8 cellular contexts compared by ENCODE assay signal in the genomic region with DNA sequence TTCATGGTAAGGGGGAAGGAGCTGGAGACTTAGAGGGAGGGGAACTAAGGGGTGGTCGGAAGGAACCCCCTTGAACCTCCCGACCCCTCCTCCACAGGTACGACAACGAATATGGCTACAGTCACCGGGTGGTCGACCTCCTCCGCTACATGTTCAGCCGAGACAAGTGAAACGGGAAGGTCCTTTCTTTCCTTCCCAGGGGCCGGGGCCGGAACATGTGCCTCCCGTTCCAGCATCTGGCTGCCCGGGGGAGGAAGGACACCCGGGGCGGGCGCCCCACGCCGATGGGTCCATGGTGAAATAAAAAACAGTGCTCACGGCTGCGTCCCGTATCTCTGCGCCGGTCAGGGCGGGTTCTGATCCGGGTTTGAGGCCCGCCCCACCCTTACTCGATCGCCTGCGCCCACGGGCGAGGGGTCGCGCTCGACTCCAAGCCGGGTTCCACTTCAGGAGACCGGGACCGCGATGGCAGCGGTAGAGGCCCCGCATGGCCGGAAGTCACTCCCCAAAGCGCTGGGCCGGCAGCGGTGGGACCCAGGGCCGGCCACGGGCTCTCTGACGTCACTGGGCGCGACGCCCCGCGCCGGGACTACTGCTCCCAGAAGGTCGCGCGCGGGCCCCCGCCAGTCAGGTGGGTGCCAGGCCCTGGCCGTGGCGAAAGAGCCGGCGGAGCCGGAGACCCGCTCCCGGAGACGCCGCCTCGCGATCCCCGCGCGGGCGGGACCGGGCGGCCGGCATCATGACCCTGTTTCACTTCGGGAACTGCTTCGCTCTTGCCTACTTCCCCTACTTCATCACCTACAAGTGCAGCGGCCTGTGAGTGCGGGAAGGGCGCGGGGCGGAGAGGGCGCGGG. TPM values are rescaled to one million over a fixed set of nuclear protein-coding genes. Genes with fewer than 3 reads are reported as not detected.
DNase-seq lines count a peak whose midpoint lies in the region; FAIRE-seq and TF ChIP-seq lines count a peak whose summit lies in the region.

Gene TMEM147 (plus strand): TSS at position 626 of the 854 bp plus-strand sequence. CDS start 114 bp downstream, at position 740.

- in situ Hi-C loops in SK-MEL-5 (cut with HindIII; ENCODE audit: low pct_unique_long_range_greater_than_20kb, low sequenced_read_pairs), result no loop called here

- H3K36me3 ChIP-seq in MM.1S (replicated peaks; ENCODE audit: insufficient read depth, low read length) (no peaks in the 10 kb centered on the region), neutrophil (no peaks in the 10 kb centered on the region)

- H3K79me2 ChIP-seq in MM.1S (ENCODE audit: low read length), result peaks cover 30% of the 10 kb centered on the region

- peak within 1 kb of the TSS; percentile 93 for H3K4me2 ChIP-seq in MM.1S (ENCODE audit: low read depth, low read length)

- TF ChIP-seq CTCF in MM.1S (IDR thresholded peaks at IDR 0.05; ENCODE audit: low read length) (no peak), neutrophil (IDR thresholded peaks at IDR 0.05) (no peak), subcutaneous adipose tissue (IDR thresholded peaks at IDR 0.05; ENCODE audit: low read depth) (no peak)

- H3K9ac ChIP-seq in MM.1S (ENCODE audit: low read length), result peak within 1 kb of the TSS; percentile 90

- H3K9me3 ChIP-seq in MM.1S (replicated peaks; ENCODE audit: insufficient read depth, low read length) (no peaks in the 10 kb centered on the region), neutrophil (no peaks in the 10 kb centered on the region)

- peak; percentile 78 for TF ChIP-seq POLR2A in H54 (IDR thresholded peaks at IDR 0.05; ENCODE audit: low read depth, low read length)

- H3F3A ChIP-seq in MM.1S (ENCODE audit: insufficient read depth, low read length), result no peaks in the 10 kb centered on the region

- FAIRE-seq in H54 (lab: Jason Lieb, UNC), result no peak
- no peak for FAIRE-seq in frontal cortex (lab: Jason Lieb, UNC)

- no peaks in the 10 kb centered on the region for H3K9me2 ChIP-seq in MM.1S (replicated peaks; ENCODE audit: insufficient read depth, low read length)

- peak within 1 kb of the TSS; percentile 96 for H2AFZ ChIP-seq in MM.1S (ENCODE audit: low read length)

- peak; percentile 89 for DNase-seq in EH (ENCODE audit: low read depth)
- peak; percentile 100 for DNase-seq in H54 (ENCODE audit: insufficient read length, low spot score)
- DNase-seq in MM.1S, result peak; percentile 89
- DNase-seq in SK-MEL-5 (ENCODE audit: low read depth, low spot score), result peak; percentile 86
- DNase-seq in activated naive CD4-positive, alpha-beta T cell treated with Interleukin-2 at 50 U/mL for 16 hours, result peak; percentile 83
- peak; percentile 99 to 100 for DNase-seq in frontal cortex (ENCODE audit: low spot score in 2 of 2)

- H3K27me3 ChIP-seq in MM.1S (replicated peaks; ENCODE audit: insufficient read depth, low read length), result no peaks in the 10 kb centered on the region
- no peaks in the 10 kb centered on the region for H3K27me3 ChIP-seq in neutrophil

- peaks cover 11% of the 10 kb centered on the region for H3K4me1 ChIP-seq in MM.1S (ENCODE audit: low read length)
- peaks cover 15 to 16% of the 10 kb centered on the region in 2 experiments for H3K4me1 ChIP-seq in neutrophil (ENCODE audit: control insufficient read depth in 1 of 2, insufficient read depth in 1 of 2, low read depth in 1 of 2, low read length in 1 of 2)

- peak within 1 kb of the TSS; percentile 17; the same call in 1 of the 2 replicates for H3K27ac ChIP-seq in MM.1S (ENCODE audit: low read length)
- H3K27ac ChIP-seq in neutrophil, result peak within 1 kb of the TSS; percentile 59

- no peaks in the 10 kb centered on the region for H4K20me1 ChIP-seq in MM.1S (ENCODE audit: insufficient read depth, low read length)

- H3K4me3 ChIP-seq in MM.1S (ENCODE audit: low read length) (peak within 1 kb of the TSS; percentile 82), neutrophil (ENCODE audit: low read depth in 1 of 2, low read length in 1 of 2) (peak within 1 kb of the TSS; percentile 85 to 88)

RNA-seq across cellular contexts. Expression of gene TMEM147, which starts in this region (rescaled TPM):
- total RNA-seq in SK-MEL-5 (2014; rRNA removed; shearing (Covaris generic)), result 582 and 591 TPM in 2 replicates
- 328 and 445 TPM in 2 replicates for polyA plus RNA-seq in SK-MEL-5 (2015; cell fraction: cytosol; rRNA removed)
- polyA plus RNA-seq in SK-MEL-5 (2015; cell fraction: nucleus; rRNA removed), result 215 and 307 TPM in 2 replicates
- total RNA-seq in frontal cortex, result 50.1 TPM
- 10 to 100 TPM; 60.1 to 76.8 (median 73.6) TPM for total RNA-seq in subcutaneous adipose tissue

Comparison
In these comparisons a context has a peak if more than half of its experiments do, and no peak if none do; other contexts are left out.
1. Peak in every context shown above with its lines: DNase-seq, H3K4me3 ChIP-seq and H3K27ac ChIP-seq.